In genomic region chr15:34999906-35000305, GRCh38 we compare ENCODE assay signal across 13 cellular contexts. TPM values are rescaled to one million over a fixed set of nuclear protein-coding genes. Genes with fewer than 3 reads are reported as not detected.
DNase-seq lines count a peak whose midpoint lies in the region; TF ChIP-seq lines count a peak whose summit lies in the region.
"Had no signal": no experiment of that assay in that cellular context is flagged by ENCODE, and none has a peak within 500 bp of the region (broad histone marks: within the 10 kb centered on the region; RNA-seq: fewer than 3 reads in every experiment).

No MANE protein-coding gene starts in this region.

- intact Hi-C loops in mammary epithelial cell (cut with micrococcal nuclease): no loop called here

- no peaks in the 10 kb centered on the region for H3K36me3 ChIP-seq in GM23248 (ENCODE audit: low read depth)
- H3K36me3 ChIP-seq in mammary epithelial cell (ENCODE audit: insufficient read depth, low read length): no peaks in the 10 kb centered on the region
- no peaks in the 10 kb centered on the region for H3K36me3 ChIP-seq in mesenchymal stem cell (ENCODE audit: control insufficient read depth in 1 of 2, insufficient read depth in 2 of 2, low read depth in 1 of 2, low read length in 2 of 2)
- H3K36me3 ChIP-seq: BE2C had no signal

- peaks cover 1% of the 10 kb centered on the region for H3K4me1 Mint-ChIP-seq in activated CD4-positive, alpha-beta T cell treated with anti-CD3 and anti-CD28 coated beads, Interleukin-2, amount 10 ng/mL, durations not matched to agents 7 days and 5 days

- BruUV-seq in mammary epithelial cell (replicated peaks; lab: Mats Ljungman, UMichigan): no TSS peak

- no peak overlapping the region for H2AFZ ChIP-seq in GM23248
- H2AFZ ChIP-seq in mammary epithelial cell (ENCODE audit: low read depth, low read length): no peak overlapping the region
- no peak overlapping the region for H2AFZ ChIP-seq in mesenchymal stem cell (ENCODE audit: low read depth, low read length)

- H3K18ac ChIP-seq in mesenchymal stem cell (ENCODE audit: low read depth in 1 of 2, low read length in 2 of 2): no peak overlapping the region

- H4K8ac ChIP-seq in mesenchymal stem cell (ENCODE audit: low read length): no peak overlapping the region

- CTCF ChIA-PET in mammary epithelial cell (lab: Charles Lee; ENCODE audit: low non-redundant PET): interaction anchor here (0.7 to 1.6 kb wide), 2 partner anchors 23 to 30 kb away, joined by 5 to 17 read pairs; partner anchors contain the start of gene AQR
- CTCF ChIA-PET in activated CD4-positive, alpha-beta T cell treated with anti-CD3 and anti-CD28 coated beads, Interleukin-2, amount 10 ng/mL, durations not matched to agents 7 days and 5 days (lab: Charles Lee): interaction anchor here (1.4 to 1.5 kb wide), 2 partner anchors 12 to 18 kb away, joined by 3 to 5 read pairs; partner anchors contain the start of gene ZNF770

- no peak overlapping the region for H3K4me3 Mint-ChIP-seq in activated CD4-positive, alpha-beta T cell treated with anti-CD3 and anti-CD28 coated beads, Interleukin-2, amount 10 ng/mL, durations not matched to agents 7 days and 5 days
- H3K4me3 Mint-ChIP-seq: CD8-positive, alpha-beta T cell had no signal

- H3K9ac ChIP-seq in GM23248: no peak overlapping the region
- no peak overlapping the region for H3K9ac ChIP-seq in mammary epithelial cell (ENCODE audit: insufficient read depth, low read length)
- no peak overlapping the region for H3K9ac ChIP-seq in mesenchymal stem cell (ENCODE audit: low read length)

- no peak overlapping the region for H3K23ac ChIP-seq in mesenchymal stem cell (ENCODE audit: low read length in 2 of 2)

- H3K27me3 Mint-ChIP-seq in activated CD4-positive, alpha-beta T cell treated with anti-CD3 and anti-CD28 coated beads, Interleukin-2, amount 10 ng/mL, durations not matched to agents 7 days and 5 days: no peaks in the 10 kb centered on the region

- no peaks in the 10 kb centered on the region for H3K9me3 Mint-ChIP-seq in activated CD4-positive, alpha-beta T cell treated with anti-CD3 and anti-CD28 coated beads, Interleukin-2, amount 10 ng/mL, durations not matched to agents 7 days and 5 days
- H3K9me3 Mint-ChIP-seq: CD8-positive, alpha-beta T cell had no signal

- TF ChIP-seq CTCF in mammary epithelial cell (conservative IDR thresholded peaks at IDR 0.05 in 1 of 2, IDR thresholded peaks at IDR 0.05 in 1 of 2; ENCODE audit: extremely low read depth in 1 of 2, insufficient read depth in 1 of 2, low read depth in 1 of 2, low read length in 2 of 2): no peak

- H3K9me2 ChIP-seq in GM23248 (ENCODE audit: insufficient read depth): no peaks in the 10 kb centered on the region

- H3K4me3 ChIP-seq in GM23248: no peak overlapping the region
- H3K4me3 ChIP-seq in mammary epithelial cell (replicated peaks in 1 of 3; ENCODE audit: insufficient read depth in 1 of 3, low read depth in 2 of 3, low read length in 3 of 3): no peak overlapping the region
- no peak overlapping the region for H3K4me3 ChIP-seq in mesenchymal stem cell (ENCODE audit: insufficient read depth in 1 of 2, low read depth in 1 of 2, low read length in 2 of 2)
- H3K4me3 ChIP-seq: K562, SK-N-MC had no signal

- dilution Hi-C loops in mammary epithelial cell (cut with HindIII; ENCODE audit: low sequenced_read_pairs): no loop called here

- no peaks in the 10 kb centered on the region for H3K36me3 Mint-ChIP-seq in activated CD4-positive, alpha-beta T cell treated with anti-CD3 and anti-CD28 coated beads, Interleukin-2, amount 10 ng/mL, durations not matched to agents 7 days and 5 days (ENCODE audit: low read depth)
- H3K36me3 Mint-ChIP-seq: CD8-positive, alpha-beta T cell had no signal

- in situ Hi-C loops in GM23248 (cut with MboI): no loop called here
- in situ Hi-C loops in mammary epithelial cell (cut with MboI; ENCODE audit: low sequenced_read_pairs in 2 of 2): no loop called here

- H3F3A ChIP-seq in GM23248 (ENCODE audit: insufficient read depth): no peaks in the 10 kb centered on the region

- peak overlapping the region; percentile 49 for H2AK5ac ChIP-seq in mesenchymal stem cell (ENCODE audit: low read length, severe bottlenecking)

- no peak overlapping the region for H4K91ac ChIP-seq in mesenchymal stem cell (ENCODE audit: low read length)

- H4K20me1 ChIP-seq in GM23248 (ENCODE audit: insufficient read depth) (no peaks in the 10 kb centered on the region), mammary epithelial cell (ENCODE audit: insufficient read depth, low read length) (no peaks in the 10 kb centered on the region)

- peaks cover 6% of the 10 kb centered on the region; the same call in 1 of the 2 replicates for H3K4me1 ChIP-seq in GM23248 (ENCODE audit: insufficient read depth)
- H3K4me1 ChIP-seq in mammary epithelial cell (ENCODE audit: insufficient read depth, low read length): peaks cover 9% of the 10 kb centered on the region
- no peaks in the 10 kb centered on the region for H3K4me1 ChIP-seq in mesenchymal stem cell (ENCODE audit: control insufficient read depth, insufficient read depth, low read depth, low read length)
- H3K4me1 ChIP-seq: BE2C had no signal

- H2BK12ac ChIP-seq in mesenchymal stem cell (ENCODE audit: low read length in 2 of 2): no peak overlapping the region

- H3K27me3 ChIP-seq in GM23248 (replicated peaks; ENCODE audit: insufficient read depth): 0 out of 2 replicates have a peak, but pooled peaks cover 3% of the 10 kb centered on the region
- H3K27me3 ChIP-seq in mammary epithelial cell (ENCODE audit: insufficient read depth, low read length): no peaks in the 10 kb centered on the region
- H3K27me3 ChIP-seq in mesenchymal stem cell (ENCODE audit: control insufficient read depth in 1 of 2, insufficient read depth in 1 of 2, low read length in 2 of 2): no peaks in the 10 kb centered on the region
- H3K27me3 ChIP-seq: BE2C had no signal

- 85 to 86% methylated on average over 4 to 7 of the region's 7 CpGs for WGBS in GM23248 (ENCODE audit: low coverage in 1 of 2, low lambda C conversion rate in 2 of 2, missing lambda C conversion rate in 2 of 2), 2 experiments
- WGBS in mammary epithelial cell (ENCODE audit: low coverage, missing lambda C conversion rate): 95% methylated on average over 4 of the region's 7 CpGs
- WGBS in mesenchymal stem cell: 95% methylated on average over 6 of the region's 7 CpGs

- H2BK5ac ChIP-seq in mesenchymal stem cell (ENCODE audit: low read depth, low read length, poor library complexity, severe bottlenecking): no peak overlapping the region

- H3K9me3 ChIP-seq in GM23248 (ENCODE audit: low read depth): no peaks in the 10 kb centered on the region
- no peaks in the 10 kb centered on the region for H3K9me3 ChIP-seq in mammary epithelial cell (replicated peaks; ENCODE audit: insufficient read depth, low read length)
- H3K9me3 ChIP-seq in mesenchymal stem cell (ENCODE audit: control insufficient read depth, low read length): no peaks in the 10 kb centered on the region
- H3K9me3 ChIP-seq: BE2C had no signal

- no peaks in the 10 kb centered on the region for H3K79me2 ChIP-seq in GM23248 (ENCODE audit: insufficient read depth)
- H3K79me2 ChIP-seq in mammary epithelial cell (ENCODE audit: insufficient read depth, low read length): no peaks in the 10 kb centered on the region

- no peak overlapping the region for H3K27ac Mint-ChIP-seq in activated CD4-positive, alpha-beta T cell treated with anti-CD3 and anti-CD28 coated beads, Interleukin-2, amount 10 ng/mL, durations not matched to agents 7 days and 5 days
- H3K27ac Mint-ChIP-seq: CD8-positive, alpha-beta T cell had no signal

- POLR2A ChIA-PET in activated CD4-positive, alpha-beta T cell treated with anti-CD3 and anti-CD28 coated beads, Interleukin-2, amount 10 ng/mL, durations not matched to agents 7 days and 5 days (lab: Charles Lee): no interaction called here

- H3K4me2 ChIP-seq in GM23248 (ENCODE audit: unreplicated experiment) (no peak overlapping the region), mammary epithelial cell (ENCODE audit: insufficient read depth, low read depth, low read length) (no peak overlapping the region), mesenchymal stem cell (ENCODE audit: low read length, poor library complexity, severe bottlenecking) (no peak overlapping the region)

- no peak overlapping the region for H3K14ac ChIP-seq in mesenchymal stem cell (ENCODE audit: low read length in 2 of 2)

- H3K27ac ChIP-seq in GM23248 (no peak overlapping the region), mammary epithelial cell (ENCODE audit: insufficient read depth, low read depth, low read length) (peak overlapping the region; percentile 29), mesenchymal stem cell (ENCODE audit: low read length, poor library complexity, severe bottlenecking) (no peak overlapping the region)
- H3K27ac ChIP-seq: SK-N-MC had no signal

- DNase-seq in GM23248 (peak; percentile 7), NCI-H226 (peak; percentile 15), mammary epithelial cell (peak; percentile 30), mesenchymal stem cell (no peak), 8988T (no peak), DMS114 treated with DMSO at 0.1 percent for 48 hours (lab: John Stamatoyannopoulos, UW; ENCODE audit: unreplicated experiment) (no peak)
- DNase-seq in activated CD4-positive, alpha-beta T cell treated with anti-CD3 and anti-CD28 coated beads, Interleukin-2, amount 10 ng/mL, durations not matched to agents 7 days and 5 days: no peak
- DNase-seq: BE2C; CD8-positive, alpha-beta T cell; NCI-H1092; NCI-H1694 had no signal

- no peak overlapping the region for H2BK120ac ChIP-seq in mesenchymal stem cell (ENCODE audit: low read depth, low read length)

- H3K4ac ChIP-seq in mesenchymal stem cell (ENCODE audit: low read depth in 1 of 2, low read length in 2 of 2): no peak overlapping the region

- H3K79me1 ChIP-seq in mesenchymal stem cell (replicated peaks; ENCODE audit: low read length, poor library complexity, severe bottlenecking): no peaks in the 10 kb centered on the region

- no peak overlapping the region for H2BK15ac ChIP-seq in mesenchymal stem cell (ENCODE audit: low read depth, poor library complexity, severe bottlenecking)

RNA-seq across cellular contexts. Expression of gene ZNF770, which starts 11.8 kb away (rescaled TPM):
- 30.2 and 32.1 TPM in 2 replicates for total RNA-seq in GM23248 (2014; rRNA removed; shearing (Covaris generic))
- polyA plus RNA-seq in GM23248 (2016; fragmentation: Nextera tagmentation; extraction: Ambion mirVana): 92.5 and 93.6 TPM in 2 replicates
- total RNA-seq in mammary epithelial cell: 10 to 100 TPM; 41.7 to 45.3 TPM
- 14.2 TPM for polyA plus RNA-seq in mammary epithelial cell
- 8.1 TPM for polyA minus RNA-seq in mammary epithelial cell
- polyA plus RNA-seq in mesenchymal stem cell (2013, experiment 1 of 2): 17.9 TPM
- polyA plus RNA-seq in mesenchymal stem cell (2013, experiment 2 of 2): 18.7 TPM
- total RNA-seq in activated CD4-positive, alpha-beta T cell treated with anti-CD3 and anti-CD28 coated beads, Interleukin-2, amount 10 ng/mL, durations not matched to agents 7 days and 5 days: 10 to 100 TPM; 37.7 to 46.7 TPM

RNA-seq across cellular contexts. Expression of gene AQR, which starts 30.4 kb away (rescaled TPM):
- 17.8 and 18.2 TPM in 2 replicates for total RNA-seq in GM23248 (2014; rRNA removed; shearing (Covaris generic))
- polyA plus RNA-seq in GM23248 (2016; fragmentation: Nextera tagmentation; extraction: Ambion mirVana) (14.3 and 14.7 TPM in 2 replicates), mammary epithelial cell (19.6 TPM)
- 10 to 100 TPM; 24.8 to 30.0 TPM for total RNA-seq in mammary epithelial cell
- 12.6 TPM for polyA minus RNA-seq in mammary epithelial cell
- 13.2 TPM for polyA plus RNA-seq in mesenchymal stem cell (2013, experiment 1 of 2)
- polyA plus RNA-seq in mesenchymal stem cell (2013, experiment 2 of 2): 11.4 TPM
- 10 to 100 TPM; 35.5 to 43.7 TPM for total RNA-seq in activated CD4-positive, alpha-beta T cell treated with anti-CD3 and anti-CD28 coated beads, Interleukin-2, amount 10 ng/mL, durations not matched to agents 7 days and 5 days

Comparison
In these comparisons a context has a peak if more than half of its experiments do, and no peak if none do; other contexts are left out.
1. DNase-seq: peak in GM23248 (single experiment), NCI-H226 (single experiment) and mammary epithelial cell (single experiment); none in mesenchymal stem cell (single experiment), 8988T (single experiment), activated CD4-positive, alpha-beta T cell treated with anti-CD3 and anti-CD28 coated beads, Interleukin-2, amount 10 ng/mL, durations not matched to agents 7 days and 5 days (single experiment) and DMS114 treated with DMSO at 0.1 percent for 48 hours (single experiment).